Comparison of ENCODE assay signal across 8 cellular contexts in the genomic region with DNA sequence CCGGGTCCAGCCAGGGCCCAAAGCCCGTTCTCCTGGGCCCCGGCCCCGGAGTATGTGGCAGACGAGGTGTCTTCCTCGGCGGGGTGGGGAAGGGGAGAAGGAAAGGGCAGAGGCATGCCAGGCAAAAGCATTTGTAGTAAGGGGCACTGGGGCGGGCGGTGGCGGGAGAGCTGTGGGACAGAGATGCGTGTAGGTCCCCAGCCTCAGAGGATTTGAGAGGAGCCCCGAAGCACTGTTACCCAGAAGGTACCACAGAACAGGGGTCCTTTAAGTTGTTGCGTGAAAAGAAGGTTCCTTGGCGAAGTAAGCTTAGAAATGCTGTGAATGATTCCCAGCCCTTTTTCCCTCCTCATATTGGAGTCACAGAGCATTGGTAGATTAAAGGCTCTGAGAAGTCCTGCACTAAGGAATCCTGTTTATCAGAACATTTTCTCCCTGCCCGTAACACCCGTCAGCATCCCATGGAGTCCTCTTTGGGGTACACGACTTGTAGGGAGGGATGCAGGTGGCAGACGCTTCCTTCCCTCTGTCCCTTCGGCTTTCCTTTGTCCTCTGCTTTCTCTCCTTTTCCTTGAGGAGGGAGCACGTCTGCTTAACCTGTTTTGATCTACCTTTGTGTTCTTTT. TPM values are rescaled to one million over a fixed set of nuclear protein-coding genes. Genes with fewer than 3 reads are reported as not detected.
DNase-seq lines count a peak whose midpoint lies in the region; ATAC-seq and TF ChIP-seq lines count a peak whose summit lies in the region.

No MANE protein-coding gene starts in this region.

- H3K27me3 Mint-ChIP-seq in Calu3 (ENCODE audit: unreplicated experiment) = peaks cover 27% of the 10 kb centered on the region
- peaks cover 33% of the 10 kb centered on the region for H3K27me3 Mint-ChIP-seq in progenitor cell of endocrine pancreas

- TF ChIP-seq POLR2A in Peyer's patch (IDR thresholded peaks at IDR 0.05) (no peak), esophagus squamous epithelium (IDR thresholded peaks at IDR 0.05) (no peak)

- BruUV-seq in Calu3 (replicated peaks; lab: Mats Ljungman, UMichigan) = no TSS peak

- H3K4me1 ChIP-seq in Peyer's patch (peaks cover 0 to 10% (median 0%) of the 10 kb centered on the region in 4 donors), esophagus squamous epithelium (peaks cover 0 to 18% (median 6%) of the 10 kb centered on the region in 3 donors)

- H3K9me3 ChIP-seq in Peyer's patch (no peaks in the 10 kb centered on the region), esophagus squamous epithelium (no peaks in the 10 kb centered on the region)

- H3K27me3 ChIP-seq in Peyer's patch (no peaks in the 10 kb centered on the region), esophagus squamous epithelium (no peaks in the 10 kb centered on the region)

- no peaks in the 10 kb centered on the region for H3K9me3 Mint-ChIP-seq in Calu3 (ENCODE audit: low read depth, unreplicated experiment)
- H3K9me3 Mint-ChIP-seq in progenitor cell of endocrine pancreas (ENCODE audit: low read depth) = no peaks in the 10 kb centered on the region

- peaks cover 0 to 3% (median 0%) of the 10 kb centered on the region in 3 donors for H3K36me3 ChIP-seq in Peyer's patch
- H3K36me3 ChIP-seq in esophagus squamous epithelium = peaks cover 0 to 14% (median under 1%) of the 10 kb centered on the region in 3 donors

- H3K27ac Mint-ChIP-seq in Calu3 (ENCODE audit: unreplicated experiment) (no peak overlapping the region), progenitor cell of endocrine pancreas (no peak overlapping the region)

- H3K4me1 Mint-ChIP-seq in Calu3 (ENCODE audit: low read depth, unreplicated experiment) = no peaks in the 10 kb centered on the region
- peaks cover 5% of the 10 kb centered on the region for H3K4me1 Mint-ChIP-seq in progenitor cell of endocrine pancreas (ENCODE audit: low read depth)

- peak overlapping the region; percentile 55 for H3K4me3 Mint-ChIP-seq in Calu3 (ENCODE audit: low read depth, unreplicated experiment)
- peak overlapping the region; percentile 68 for H3K4me3 Mint-ChIP-seq in progenitor cell of endocrine pancreas (ENCODE audit: low read depth)

- H3K4me3 ChIP-seq in Peyer's patch = peak overlapping the region; percentile 58 to 73 (median 67)
- peak overlapping the region; percentile 28 to 83 (median 52) for H3K4me3 ChIP-seq in esophagus squamous epithelium

- 69 to 74% methylated on average over 13 of the region's 20 CpGs for WGBS in esophagus squamous epithelium, 2 donors

- H3K27ac ChIP-seq in Peyer's patch (peak overlapping the region; percentile 35 to 60 (median 52)), esophagus squamous epithelium (peak overlapping the region; percentile 54 to 82 (median 70))

- intact Hi-C loops in Calu3 (cut with micrococcal nuclease; ENCODE audit: unreplicated experiment) = no loop called here
- intact Hi-C loops in esophagus squamous epithelium (cut with DNase I) = no loop called here

- CTCF ChIA-PET in Calu3 (lab: Charles Lee) = interaction anchor here (0.5 to 1.7 kb wide), 3 partner anchors 134 to 1166 kb away, joined by 3 to 5 read pairs (median 5); no protein-coding TSS in a partner anchor

- H3K36me3 Mint-ChIP-seq in Calu3 (ENCODE audit: insufficient read depth, unreplicated experiment) (peaks cover 14% of the 10 kb centered on the region), progenitor cell of endocrine pancreas (ENCODE audit: insufficient read depth) (peaks cover 3% of the 10 kb centered on the region)

- ATAC-seq in HG02763 (IDR thresholded peaks at IDR 0.05; ENCODE audit: unreplicated experiment) = no peak
- no peak for ATAC-seq in GM18861 (IDR thresholded peaks at IDR 0.05; ENCODE audit: unreplicated experiment)

- DNase-seq in Calu3 (no peak), Peyer's patch (no peak), esophagus squamous epithelium (lab: John Stamatoyannopoulos, UW) (no peak), progenitor cell of endocrine pancreas (ENCODE audit: low spot score, unreplicated experiment) (no peak), COLO829 (ENCODE audit: low spot score) (no peak)
- no peak for DNase-seq in stimulated activated CD4-positive, alpha-beta T cell treated with anti-CD3 and anti-CD28 coated beads, Interleukin-1b, Interleukin-23, amount 100 ng/mL, for 48 hours

- TF ChIP-seq CTCF in Calu3 (IDR thresholded peaks at IDR 0.05; ENCODE audit: unreplicated experiment) = no peak
- TF ChIP-seq CTCF in Peyer's patch (IDR thresholded peaks at IDR 0.05) = no peak
- no peak for TF ChIP-seq CTCF in esophagus squamous epithelium (IDR thresholded peaks at IDR 0.05)
- no peak for TF ChIP-seq CTCF in progenitor cell of endocrine pancreas (IDR thresholded peaks at IDR 0.05; ENCODE audit: unreplicated experiment)

RNA-seq across cellular contexts. Expression of gene GAREM2, which starts 12.5 kb away (rescaled TPM):
- 2.6 and 2.8 TPM in 2 replicates for total RNA-seq in Calu3 (2022)
- total RNA-seq in Peyer's patch = under 1 TPM in 3 of 4 donors, not detected in 1; 0.35 to 0.94 (median 0.85) TPM
- total RNA-seq in esophagus squamous epithelium = 1 to 10 TPM in 2 of 4 donors, under 1 TPM in 2; 0.19 to 1.5 (median 0.89) TPM
- 10.4 and 12.1 TPM in 2 replicates for total RNA-seq in progenitor cell of endocrine pancreas

RNA-seq across cellular contexts. Expression of gene HADHA, which starts 59.0 kb away (rescaled TPM):
- total RNA-seq in Calu3 (2022) = 127 TPM in 2 replicates
- total RNA-seq in Peyer's patch = 100 to 1,000 TPM; 105 to 438 (median 267) TPM
- total RNA-seq in esophagus squamous epithelium = 100 to 1,000 TPM in 3 of 4 donors, 10 to 100 TPM in 1; 84.7 to 161 (median 116) TPM
- total RNA-seq in progenitor cell of endocrine pancreas = 111 and 114 TPM in 2 replicates

RNA-seq across cellular contexts. Expression of gene HADHB, which starts 59.3 kb away (rescaled TPM):
- 78.3 and 84.4 TPM in 2 replicates for total RNA-seq in Calu3 (2022)
- 100 to 1,000 TPM; 120 to 413 (median 251) TPM for total RNA-seq in Peyer's patch
- 100 to 1,000 TPM in 1 of 4 donors, 10 to 100 TPM in 3; 57.6 to 150 (median 85.1) TPM for total RNA-seq in esophagus squamous epithelium
- total RNA-seq in progenitor cell of endocrine pancreas = 62.0 and 71.1 TPM in 2 replicates
